Comparison of ENCODE assay signal across 17 cellular contexts in the genomic region with DNA sequence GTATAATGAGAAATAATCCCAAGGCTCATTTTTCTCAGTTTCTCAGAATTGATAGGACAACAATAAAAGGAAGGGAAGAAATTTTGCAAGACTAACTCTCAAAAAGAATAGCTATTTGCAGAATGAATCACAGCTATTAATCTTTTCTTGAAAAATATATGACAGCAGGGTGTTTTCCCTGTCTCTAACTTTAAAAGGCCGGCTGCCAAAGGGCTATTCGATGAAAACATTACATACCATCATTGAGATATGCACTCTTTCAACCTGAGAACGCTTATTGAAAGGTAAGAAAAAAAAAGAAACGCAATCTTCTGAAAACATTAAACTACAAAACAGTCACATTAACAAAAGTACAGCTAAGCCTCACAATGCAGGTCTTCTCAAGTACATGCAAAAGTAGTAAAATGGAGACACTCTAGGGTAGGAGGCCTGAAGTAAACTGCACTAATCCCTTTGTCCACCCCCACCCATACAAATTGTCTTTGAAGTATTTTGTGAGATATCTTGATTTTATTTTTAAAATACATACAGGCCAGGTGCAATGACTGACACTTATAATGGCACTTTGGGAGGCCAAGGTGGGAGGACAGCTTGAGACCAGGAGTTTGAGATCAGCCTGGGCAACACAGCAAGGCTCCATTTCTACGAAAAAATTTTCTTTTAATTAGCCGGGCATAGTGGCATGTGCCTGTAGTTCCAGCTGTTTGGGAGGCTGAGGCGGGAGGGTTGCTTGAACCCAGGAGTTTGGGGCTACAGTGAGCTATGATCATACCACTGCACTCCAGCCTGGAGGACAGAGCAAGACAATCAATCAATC.
DNase-seq lines count a peak whose midpoint lies in the region; ATAC-seq, FAIRE-seq and TF ChIP-seq lines count a peak whose summit lies in the region.
"Had no signal": no experiment of that assay in that cellular context is flagged by ENCODE, and none has a peak within 500 bp of the region (broad histone marks: within the 10 kb centered on the region; RNA-seq: fewer than 3 reads in every experiment).

No MANE protein-coding gene starts in this region.

- POLR2A ChIA-PET in A549 (lab: Yijun Ruan, JAX) = interaction anchor here (0.5 to 1.8 kb wide), 3 partner anchors 11 to 66 kb away, joined by 3 to 5 read pairs (median 4); no protein-coding TSS in a partner anchor

- H3K4me3 ChIP-seq in A549 (no peak overlapping the region), body of pancreas (no peak overlapping the region)
- H3K4me3 ChIP-seq: spleen, tibial artery had no signal

- peak in 1 of 2 experiments; percentile 25; a peak in 1 of 5 replicates for TF ChIP-seq EP300 in A549 (IDR thresholded peaks at IDR 0.05)

- H3K27ac ChIP-seq in A549 (peak overlapping the region; percentile 51 to 85; a peak in 5 of 6 replicates), body of pancreas (peak overlapping the region in 2 of 4 donors; percentile 42 to 55)
- H3K27ac ChIP-seq: spleen, tibial artery, VCaP had no signal

- CTCF ChIA-PET in A549 (lab: Yijun Ruan, JAX) = interaction anchor here (0.7 to 3.8 kb wide), 25 partner anchors 8 to 262 kb away, joined by 3 to 22 read pairs (median 4); no protein-coding TSS in a partner anchor

- H3K9me3 ChIP-seq in A549 = no peaks in the 10 kb centered on the region
- no peaks in the 10 kb centered on the region for H3K9me3 ChIP-seq in body of pancreas
- H3K9me3 ChIP-seq: spleen, tibial artery had no signal

- intact Hi-C loops in body of pancreas (cut with DNase I) = no loop called here

- TF ChIP-seq RAD21 in A549 (conservative IDR thresholded peaks at IDR 0.05 in 1 of 2, IDR thresholded peaks at IDR 0.05 in 1 of 2) = peak; percentile 11 to 23; a peak in 2 of 5 replicates

- peaks cover 4% of the 10 kb centered on the region for H3K27me3 Mint-ChIP-seq in activated T-cell treated with anti-CD3 and anti-CD28 coated beads, Interleukin-2, amount 50 U/mL, for 24 hours

- no peak overlapping the region for H3K4me3 Mint-ChIP-seq in activated T-cell treated with anti-CD3 and anti-CD28 coated beads, Interleukin-2, amount 50 U/mL, for 24 hours
- H3K4me3 Mint-ChIP-seq: naive thymus-derived CD8-positive, alpha-beta T cell had no signal

- DNase-seq in A549 (ENCODE audit: low read depth in 1 of 2, low spot score in 1 of 2) = peak in 1 of 2 experiments; percentile 57
- peak; percentile 75 for DNase-seq in HT1080 (ENCODE audit: low read depth)
- peak in 2 of 4 donors; percentile 48 to 52 for DNase-seq in body of pancreas
- peak; percentile 88 for DNase-seq in iris pigment epithelial cell (ENCODE audit: low read depth)
- no peak for DNase-seq in activated T-cell treated with anti-CD3 and anti-CD28 coated beads, Interleukin-2, amount 50 U/mL, for 24 hours
- DNase-seq in hippocampal formation (lab: John Stamatoyannopoulos, UW) = no peak
- DNase-seq: activated CD8-positive, alpha-beta memory T cell treated with anti-CD3 and anti-CD28 coated beads, Interleukin-2, amount 50 U/mL, for 4 hours; aorta; DND-41; kidney; naive thymus-derived CD8-positive, alpha-beta T cell; NCI-H345; spleen; tibial artery had no signal

- peaks cover 4% of the 10 kb centered on the region for H3K4me1 Mint-ChIP-seq in activated T-cell treated with anti-CD3 and anti-CD28 coated beads, Interleukin-2, amount 50 U/mL, for 24 hours (ENCODE audit: low read depth)
- H3K4me1 Mint-ChIP-seq: naive thymus-derived CD8-positive, alpha-beta T cell had no signal

- no peaks in the 10 kb centered on the region for H3K9me3 Mint-ChIP-seq in activated T-cell treated with anti-CD3 and anti-CD28 coated beads, Interleukin-2, amount 50 U/mL, for 24 hours
- H3K9me3 Mint-ChIP-seq: naive thymus-derived CD8-positive, alpha-beta T cell had no signal

- H3K4me2 ChIP-seq in A549 = peak overlapping the region; percentile 81

- peak; percentile 88 for FAIRE-seq in A549 (lab: Jason Lieb, UNC)

- H3K36me3 Mint-ChIP-seq in activated T-cell treated with anti-CD3 and anti-CD28 coated beads, Interleukin-2, amount 50 U/mL, for 24 hours (ENCODE audit: low read depth) = no peaks in the 10 kb centered on the region
- H3K36me3 Mint-ChIP-seq: naive thymus-derived CD8-positive, alpha-beta T cell had no signal

- H3K36me3 ChIP-seq in body of pancreas (replicated peaks in 1 of 2; ENCODE audit: insufficient read depth in 1 of 2, low read depth in 2 of 2) = no peaks in the 10 kb centered on the region
- H3K36me3 ChIP-seq: spleen, tibial artery had no signal

- no peaks in the 10 kb centered on the region for H3K27me3 ChIP-seq in body of pancreas
- H3K27me3 ChIP-seq: spleen, tibial artery had no signal

- peaks cover 77% of the 10 kb centered on the region for H3K4me1 ChIP-seq in A549
- H3K4me1 ChIP-seq in body of pancreas = peaks cover 47% of the 10 kb centered on the region
- H3K4me1 ChIP-seq: spleen had no signal

- ATAC-seq in A549 = peak; percentile 73 to 78
- peak; percentile 64 for ATAC-seq in body of pancreas
- ATAC-seq in GM19455 (IDR thresholded peaks at IDR 0.05; ENCODE audit: unreplicated experiment) = no peak
- ATAC-seq in HG03354 (IDR thresholded peaks at IDR 0.05; ENCODE audit: poor library complexity, severe bottlenecking, unreplicated experiment) = no peak
- ATAC-seq: naive thymus-derived CD8-positive, alpha-beta T cell had no signal

- no peak overlapping the region for H3K27ac Mint-ChIP-seq in activated T-cell treated with anti-CD3 and anti-CD28 coated beads, Interleukin-2, amount 50 U/mL, for 24 hours
- H3K27ac Mint-ChIP-seq: naive thymus-derived CD8-positive, alpha-beta T cell had no signal

- WGBS in A549 (ENCODE audit: missing lambda C conversion rate) = 23% methylated on average over 7 of the region's 7 CpGs
- WGBS in body of pancreas, 2 donors = 44 to 54% methylated on average over 7 of the region's 7 CpGs

- TF ChIP-seq POLR2A in A549 (IDR thresholded peaks at IDR 0.05; ENCODE audit: low read length) = no peak
- TF ChIP-seq POLR2A in body of pancreas (IDR thresholded peaks at IDR 0.05) = no peak

- TF ChIP-seq CTCF in A549 (IDR thresholded peaks at IDR 0.05) (no peak), body of pancreas (IDR thresholded peaks at IDR 0.05) (no peak)

TF ChIP-seq in A549, 52 proteins besides CTCF, POLR2A, EP300 and RAD21 (continues in another document):
- TF ChIP-seq MAFK (IDR thresholded peaks at IDR 0.05; ENCODE audit: partially characterized antibody) (no peak), FOSB (CRISPR knock-in tag; IDR thresholded peaks at IDR 0.05) (no peak), CEBPB (IDR thresholded peaks at IDR 0.05) (peak; percentile 71 to 93; a peak in 3 of 4 replicates), BHLHE40 (IDR thresholded peaks at IDR 0.05; ENCODE audit: low read depth, low read length) (no peak), FOSL2 (IDR thresholded peaks at IDR 0.05) (peak; percentile 87), FOSL2 (CRISPR knock-in tag; IDR thresholded peaks at IDR 0.05) (peak; percentile 90), NPAS2 (CRISPR knock-in tag; IDR thresholded peaks at IDR 0.05; ENCODE audit: borderline replicate concordance) (no peak), CHD4 (IDR thresholded peaks at IDR 0.05; ENCODE audit: borderline replicate concordance) (peak; percentile 81; the same call in 1 of the 2 replicates), EHMT2 (IDR thresholded peaks at IDR 0.05; ENCODE audit: low read depth) (no peak), RARB (CRISPR knock-in tag; IDR thresholded peaks at IDR 0.05) (no peak), HOXB5 (CRISPR knock-in tag; IDR thresholded peaks at IDR 0.05) (peak; percentile 98), SMC3 (IDR thresholded peaks at IDR 0.05) (peak; percentile 32; the same call in 1 of the 3 replicates), ATOH8 (CRISPR knock-in tag; IDR thresholded peaks at IDR 0.05; ENCODE audit: low read depth) (no peak)
- TF ChIP-seq, protein P1, sequence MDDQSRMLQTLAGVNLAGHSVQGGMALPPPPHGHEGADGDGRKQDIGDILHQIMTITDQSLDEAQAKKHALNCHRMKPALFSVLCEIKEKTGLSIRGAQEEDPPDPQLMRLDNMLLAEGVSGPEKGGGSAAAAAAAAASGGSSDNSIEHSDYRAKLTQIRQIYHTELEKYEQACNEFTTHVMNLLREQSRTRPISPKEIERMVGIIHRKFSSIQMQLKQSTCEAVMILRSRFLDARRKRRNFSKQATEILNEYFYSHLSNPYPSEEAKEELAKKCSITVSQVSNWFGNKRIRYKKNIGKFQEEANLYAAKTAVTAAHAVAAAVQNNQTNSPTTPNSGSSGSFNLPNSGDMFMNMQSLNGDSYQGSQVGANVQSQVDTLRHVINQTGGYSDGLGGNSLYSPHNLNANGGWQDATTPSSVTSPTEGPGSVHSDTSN (IDR thresholded peaks at IDR 0.05) = peak; percentile 65; the same call in 1 of the 2 replicates
- TF ChIP-seq, protein P2, sequence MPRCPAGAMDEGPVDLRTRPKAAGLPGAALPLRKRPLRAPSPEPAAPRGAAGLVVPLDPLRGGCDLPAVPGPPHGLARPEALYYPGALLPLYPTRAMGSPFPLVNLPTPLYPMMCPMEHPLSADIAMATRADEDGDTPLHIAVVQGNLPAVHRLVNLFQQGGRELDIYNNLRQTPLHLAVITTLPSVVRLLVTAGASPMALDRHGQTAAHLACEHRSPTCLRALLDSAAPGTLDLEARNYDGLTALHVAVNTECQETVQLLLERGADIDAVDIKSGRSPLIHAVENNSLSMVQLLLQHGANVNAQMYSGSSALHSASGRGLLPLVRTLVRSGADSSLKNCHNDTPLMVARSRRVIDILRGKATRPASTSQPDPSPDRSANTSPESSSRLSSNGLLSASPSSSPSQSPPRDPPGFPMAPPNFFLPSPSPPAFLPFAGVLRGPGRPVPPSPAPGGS (IDR thresholded peaks at IDR 0.05) = peak; percentile 90; the same call in 2 of the 3 replicates
- TF ChIP-seq, protein P3, sequence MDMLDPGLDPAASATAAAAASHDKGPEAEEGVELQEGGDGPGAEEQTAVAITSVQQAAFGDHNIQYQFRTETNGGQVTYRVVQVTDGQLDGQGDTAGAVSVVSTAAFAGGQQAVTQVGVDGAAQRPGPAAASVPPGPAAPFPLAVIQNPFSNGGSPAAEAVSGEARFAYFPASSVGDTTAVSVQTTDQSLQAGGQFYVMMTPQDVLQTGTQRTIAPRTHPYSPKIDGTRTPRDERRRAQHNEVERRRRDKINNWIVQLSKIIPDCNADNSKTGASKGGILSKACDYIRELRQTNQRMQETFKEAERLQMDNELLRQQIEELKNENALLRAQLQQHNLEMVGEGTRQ (IDR thresholded peaks at IDR 0.05) = no peak
- TF ChIP-seq, protein P4, sequence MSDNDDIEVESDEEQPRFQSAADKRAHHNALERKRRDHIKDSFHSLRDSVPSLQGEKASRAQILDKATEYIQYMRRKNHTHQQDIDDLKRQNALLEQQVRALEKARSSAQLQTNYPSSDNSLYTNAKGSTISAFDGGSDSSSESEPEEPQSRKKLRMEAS (IDR thresholded peaks at IDR 0.05) = peak; percentile 35; the same call in 1 of the 2 replicates

Comparison
In these comparisons a context has a peak if more than half of its experiments do, and no peak if none do; other contexts are left out.
1. ATAC-seq: peak in A549 (2 of 2) and body of pancreas (single experiment); none in GM19455 (single experiment) and HG03354 (single experiment).
2. DNase-seq: peak in HT1080 (single experiment) and iris pigment epithelial cell (single experiment); none in activated T-cell treated with anti-CD3 and anti-CD28 coated beads, Interleukin-2, amount 50 U/mL, for 24 hours (single experiment) and hippocampal formation (0 of 2).